In genomic region chr5:130995851-130996250, GRCh38 we compare ENCODE assay signal across 21 cellular contexts.
DNase-seq lines count a peak whose midpoint lies in the region; TF ChIP-seq lines count a peak whose summit lies in the region.
"Had no signal": no experiment of that assay in that cellular context is flagged by ENCODE, and none has a peak within 500 bp of the region (broad histone marks: within the 10 kb centered on the region; RNA-seq: fewer than 3 reads in every experiment).

No MANE protein-coding gene starts in this region.

- H3K18ac ChIP-seq in neuronal stem cell (ENCODE audit: low read length), result peak overlapping the region; percentile 53

- no peak overlapping the region for H3K4me2 ChIP-seq in neuronal stem cell (ENCODE audit: insufficient read depth, low read length, poor library complexity, severe bottlenecking)
- H3K4me2 ChIP-seq: BLaER1 had no signal

- H3K4me3 ChIP-seq in neuronal stem cell (ENCODE audit: low read length in 2 of 2) (no peak overlapping the region), testis (peak overlapping the region; percentile 2 to 43)
- H3K4me3 ChIP-seq: BLaER1, GM12878 had no signal

- H2BK15ac ChIP-seq in neuronal stem cell (ENCODE audit: low read length), result no peak overlapping the region

- peaks cover 0 to 2% of the 10 kb centered on the region in 2 donors for H3K4me1 ChIP-seq in neuronal stem cell (ENCODE audit: control insufficient read depth in 2 of 2, insufficient read depth in 1 of 2, low read depth in 1 of 2, low read length in 2 of 2)
- H3K4me1 ChIP-seq in testis, result peaks cover 5% of the 10 kb centered on the region
- H3K4me1 ChIP-seq: BE2C, BLaER1 had no signal

- H2BK120ac ChIP-seq in neuronal stem cell (ENCODE audit: low read depth, low read length), result no peak overlapping the region

- H2BK12ac ChIP-seq in neuronal stem cell (ENCODE audit: low read length), result no peak overlapping the region

- no peak overlapping the region for H4K8ac ChIP-seq in neuronal stem cell (ENCODE audit: low read depth, low read length)

- no peak overlapping the region for H3K4ac ChIP-seq in neuronal stem cell (ENCODE audit: low read length)

- H3K9me3 ChIP-seq in neuronal stem cell (replicated peaks in 1 of 2; ENCODE audit: control insufficient read depth in 2 of 2, insufficient read depth in 1 of 2, low read depth in 1 of 2, low read length in 2 of 2) (no peaks in the 10 kb centered on the region), testis (no peaks in the 10 kb centered on the region)
- H3K9me3 ChIP-seq: BE2C had no signal

- H3K79me1 ChIP-seq in neuronal stem cell (ENCODE audit: low read depth, low read length), result no peaks in the 10 kb centered on the region

- no peak overlapping the region for H4K91ac ChIP-seq in neuronal stem cell (ENCODE audit: low read depth, low read length, poor library complexity)

- H3K23ac ChIP-seq in neuronal stem cell (ENCODE audit: low read depth, low read length, poor library complexity), result no peak overlapping the region

- no peak for TF ChIP-seq CTCF in testis (IDR thresholded peaks at IDR 0.05)

- DNase-seq in neuronal stem cell (ENCODE audit: low spot score) (no peak), testis (peak; percentile 29), midbrain (lab: John Stamatoyannopoulos, UW) (no peak)
- no peak for DNase-seq in stimulated activated CD4-positive, alpha-beta T cell treated with anti-CD3 and anti-CD28 coated beads, Interleukin-12 subunit alpha, Interleukin-12 subunit beta, amount 100 ng/mL, for 4 hours
- no peak for DNase-seq in effector CD4-positive, alpha-beta T cell
- DNase-seq: 8988T; ACHN; BE2C; C1 segment of cervical spinal cord; CD4-positive, alpha-beta memory T cell; CD4-positive, CD25-positive, alpha-beta regulatory T cell; CD8-positive, alpha-beta memory T cell; COR-L47; DMS 273 treated with DMSO at 0.1 percent for 48 hours; DMS153; DMS79; DND-41; EL; GDM1 had no signal

- H3K27ac ChIP-seq in neuronal stem cell (replicated peaks; ENCODE audit: low read length) (no peak overlapping the region), testis (no peak overlapping the region)
- H3K27ac ChIP-seq: BLaER1 had no signal

- H2AK5ac ChIP-seq in neuronal stem cell (ENCODE audit: low read depth, low read length), result no peak overlapping the region

- H2BK5ac ChIP-seq in neuronal stem cell (ENCODE audit: low read length), result no peak overlapping the region

- intact Hi-C loops in testis (cut with DNase I; ENCODE audit: low total_unique reads), result no loop called here

- no peaks in the 10 kb centered on the region for H3K27me3 ChIP-seq in neuronal stem cell (ENCODE audit: control insufficient read depth in 3 of 3, insufficient read depth in 3 of 3, low read depth in 1 of 3, low read length in 3 of 3)
- H3K27me3 ChIP-seq in testis, result no peaks in the 10 kb centered on the region
- H3K27me3 ChIP-seq: BE2C, BLaER1 had no signal

- no CpG with 5 or more reads among the region's 23 CpGs for WGBS in neuronal stem cell (ENCODE audit: extremely low coverage in 2 of 2, insufficient read length in 2 of 2, insufficient replicate concordance in 1 of 2), 2 donors
- 75 to 83% methylated on average over 23 of the region's 23 CpGs for WGBS in testis, 2 donors

- no peak overlapping the region for H3K9ac ChIP-seq in neuronal stem cell (ENCODE audit: low read depth, low read length, poor library complexity)
- H3K9ac ChIP-seq: BLaER1 had no signal

- H3K36me3 ChIP-seq in neuronal stem cell (replicated peaks in 1 of 2; ENCODE audit: control insufficient read depth in 2 of 2, insufficient read depth in 2 of 2, low read length in 2 of 2) (no peaks in the 10 kb centered on the region), testis (ENCODE audit: low read depth, missing control alignments) (no peaks in the 10 kb centered on the region)
- H3K36me3 ChIP-seq: BE2C, BLaER1 had no signal

- no peak for TF ChIP-seq POLR2A in testis (IDR thresholded peaks at IDR 0.05)

- no peak overlapping the region for H3K14ac ChIP-seq in neuronal stem cell (ENCODE audit: low read length)

- no peak overlapping the region for H2AFZ ChIP-seq in neuronal stem cell (ENCODE audit: low read length)

Comparison
In these comparisons a context has a peak if more than half of its experiments do, and no peak if none do; other contexts are left out.
1. H3K4me3 ChIP-seq: peak in testis (2 of 2); none in neuronal stem cell (0 of 2).